In the genomic region with DNA sequence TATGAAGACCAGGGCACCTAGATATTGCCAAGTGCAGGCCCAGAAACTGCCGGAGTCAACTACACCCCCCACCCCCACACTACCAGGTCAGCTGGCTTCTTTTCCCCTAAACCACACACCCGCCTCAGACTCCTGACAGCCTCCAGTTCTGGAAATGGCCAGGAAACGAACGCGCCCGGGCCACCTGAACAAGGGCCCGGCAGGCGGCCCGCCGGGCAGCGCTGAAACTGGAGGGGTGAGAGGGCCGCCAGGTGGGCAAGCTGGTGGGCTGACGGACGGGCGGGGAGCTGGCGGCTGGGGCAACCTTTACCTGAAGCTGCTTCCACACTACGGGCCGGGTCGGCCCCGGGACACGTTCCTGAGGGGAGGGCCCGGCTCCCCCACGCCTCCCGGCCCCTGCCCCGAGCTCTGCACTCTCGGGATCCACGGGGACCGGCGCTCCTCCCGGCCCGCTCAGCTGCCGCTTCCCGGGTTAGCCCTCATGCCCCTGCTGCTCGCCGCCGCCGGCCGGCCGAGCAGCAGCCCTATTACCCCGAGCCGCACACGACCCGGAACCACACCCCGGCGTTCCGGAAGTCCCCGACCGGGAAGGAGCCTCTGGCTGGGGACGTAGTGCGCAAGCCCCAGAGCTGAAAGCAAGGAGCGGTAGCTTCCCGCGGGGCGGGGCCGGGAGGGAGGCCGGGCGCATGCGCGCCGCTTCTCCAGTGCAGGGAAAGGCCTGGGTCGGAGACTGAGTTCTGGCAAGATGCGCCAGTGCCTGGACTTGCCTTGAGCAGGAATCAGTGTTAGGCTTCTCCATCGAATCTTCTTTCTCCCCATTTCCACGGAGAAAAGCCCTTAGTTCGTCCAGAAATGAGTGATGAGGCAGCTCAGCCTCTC, we compare ENCODE assay signal across 8 cellular contexts. TPM values are rescaled to one million over a fixed set of nuclear protein-coding genes. Genes with fewer than 3 reads are reported as not detected.
A peak's percentile ranks its signal among the peaks of the same experiment; 100 is the strongest.
DNase-seq lines count a peak whose midpoint lies in the region; ATAC-seq and TF ChIP-seq lines count a peak whose summit lies in the region.

MAPKAP1 (minus strand) TSS at position 548 of the 879 bp plus-strand sequence. CDS start 34,634 bp downstream, outside the sequence.

- peak within 1 kb of the TSS; percentile 64 for H3K9ac ChIP-seq in neural progenitor cell
- peak within 1 kb of the TSS; percentile 73 to 87 for H3K9ac ChIP-seq in stomach smooth muscle (ENCODE audit: low read length in 2 of 2)

- no peaks in the 10 kb centered on the region for H3K9me3 Mint-ChIP-seq in neural progenitor cell

- H3K36me3 ChIP-seq in SJSA1, result peaks cover 9% of the 10 kb centered on the region
- no peaks in the 10 kb centered on the region for H3K36me3 ChIP-seq in neural progenitor cell
- H3K36me3 ChIP-seq in stomach smooth muscle (ENCODE audit: control insufficient read depth in 2 of 2, insufficient read depth in 2 of 2, low read length in 2 of 2), result no peaks in the 10 kb centered on the region

- H2AFZ ChIP-seq in neural progenitor cell (replicated peaks), result peak within 1 kb of the TSS; percentile 80

- peaks cover 48% of the 10 kb centered on the region for H3K79me2 ChIP-seq in neural progenitor cell (ENCODE audit: low read depth)

- no peaks in the 10 kb centered on the region for H3K9me3 ChIP-seq in SJSA1 (replicated peaks)
- H3K9me3 ChIP-seq in neural progenitor cell (ENCODE audit: low read depth), result no peaks in the 10 kb centered on the region
- no peaks in the 10 kb centered on the region for H3K9me3 ChIP-seq in stomach smooth muscle (ENCODE audit: control insufficient read depth in 2 of 2, low read length in 2 of 2)

- peak within 1 kb of the TSS; percentile 90 for H3K4me2 ChIP-seq in neural progenitor cell

- peaks cover 3% of the 10 kb centered on the region for H4K20me1 ChIP-seq in neural progenitor cell (ENCODE audit: low read depth)

- peak within 1 kb of the TSS; percentile 91 for H3K27ac Mint-ChIP-seq in neural progenitor cell

- H3K27ac ChIP-seq in SJSA1 (peak within 1 kb of the TSS; percentile 57), foreskin keratinocyte (peak within 1 kb of the TSS; percentile 46), neural progenitor cell (no peak within 1 kb of the TSS), stomach smooth muscle (ENCODE audit: low read length) (peak within 1 kb of the TSS; percentile 62)

- peak; percentile 98 for ATAC-seq in foreskin keratinocyte

- H3K4me3 ChIP-seq in HFF-Myc (replicated peaks; ENCODE audit: low read depth, low read length) (peak within 1 kb of the TSS; percentile 90), SJSA1 (peak within 1 kb of the TSS; percentile 75), neural progenitor cell (peak within 1 kb of the TSS; percentile 85), stomach smooth muscle (ENCODE audit: low read length in 2 of 2) (peak within 1 kb of the TSS; percentile 77 to 85)

- H3K27me3 Mint-ChIP-seq in neural progenitor cell (ENCODE audit: insufficient read depth, low read depth), result peaks cover 4% of the 10 kb centered on the region

- H3K27me3 ChIP-seq in SJSA1 (replicated peaks), result no peaks in the 10 kb centered on the region
- H3K27me3 ChIP-seq in foreskin keratinocyte, result no peaks in the 10 kb centered on the region
- no peaks in the 10 kb centered on the region for H3K27me3 ChIP-seq in neural progenitor cell
- no peaks in the 10 kb centered on the region for H3K27me3 ChIP-seq in stomach smooth muscle (ENCODE audit: control insufficient read depth in 1 of 2, insufficient read depth in 2 of 2, low read length in 2 of 2)

- TF ChIP-seq CTCF in HFF-Myc (IDR thresholded peaks at IDR 0.05; ENCODE audit: low read depth, low read length, missing control alignments), result no peak
- TF ChIP-seq CTCF in foreskin keratinocyte (conservative IDR thresholded peaks at IDR 0.05), result no peak
- TF ChIP-seq CTCF in neural progenitor cell (IDR thresholded peaks at IDR 0.05), result no peak

- H3K4me1 ChIP-seq in SJSA1 (replicated peaks) (peaks cover 3% of the 10 kb centered on the region; the same call in 1 of the 2 replicates), foreskin keratinocyte (no peaks in the 10 kb centered on the region), neural progenitor cell (peaks cover 4% of the 10 kb centered on the region), stomach smooth muscle (ENCODE audit: control insufficient read depth, insufficient read depth, low read length) (peaks cover 15% of the 10 kb centered on the region)

- H3K4me1 Mint-ChIP-seq in neural progenitor cell, result peaks cover 16% of the 10 kb centered on the region

- DNase-seq in GM04503 (ENCODE audit: low read depth) (peak; percentile 69), HFF-Myc (ENCODE audit: extremely low read depth, low read depth) (peak; percentile 83), MV-4-11 (lab: John Stamatoyannopoulos, UW) (peak; percentile 93), SJSA1 (ENCODE audit: low read depth in 1 of 2, low spot score in 2 of 2) (peak; percentile 89 to 96), foreskin keratinocyte (peak; percentile 88 to 92), neural progenitor cell (ENCODE audit: low spot score) (peak; percentile 98)
- DNase-seq in activated naive CD4-positive, alpha-beta T cell (lab: John Stamatoyannopoulos, UW), result peak; percentile 78 to 87 (median 79)

- H3K36me3 Mint-ChIP-seq in neural progenitor cell, result peaks cover 3% of the 10 kb centered on the region

- H3K4me3 Mint-ChIP-seq in neural progenitor cell, result peak within 1 kb of the TSS; percentile 91

- no peaks in the 10 kb centered on the region for H3F3A ChIP-seq in neural progenitor cell (ENCODE audit: low read depth)

RNA-seq across cellular contexts. Expression of gene MAPKAP1, which starts in this region (rescaled TPM):
- 76.2 and 88.5 TPM in 2 replicates for total RNA-seq in SJSA1 (2014; rRNA removed; shearing (Covaris generic))
- total RNA-seq in foreskin keratinocyte, result 94.0 and 95.6 TPM in 2 replicates
- polyA plus RNA-seq in foreskin keratinocyte, result 116 and 122 TPM in 2 replicates
- 53.9 and 56.6 TPM in 2 replicates for total RNA-seq in neural progenitor cell (ENCODE audit: low replicate concordance)
